In genomic region chr7:151104411-151105235, GRCh38 we compare ENCODE assay signal across 1 cellular context.
TF ChIP-seq lines count a peak whose summit lies in the region.

No MANE protein-coding gene starts in this region.

TF ChIP-seq in HepG2, 621 proteins besides CTCF, POLR2A, EP300 and RAD21:
- no peak for TF ChIP-seq POLR2AphosphoS5 (IDR thresholded peaks at IDR 0.05; ENCODE audit: low read depth, low read length)
- TF ChIP-seq NFIB (CRISPR knock-in tag; IDR thresholded peaks at IDR 0.05; ENCODE audit: borderline replicate concordance): no peak
- TF ChIP-seq RFX1 (IDR thresholded peaks at IDR 0.05): no peak
- TF ChIP-seq ZNF275 (CRISPR knock-in tag; IDR thresholded peaks at IDR 0.05; ENCODE audit: borderline replicate concordance): no peak
- no peak for TF ChIP-seq THAP7 (CRISPR knock-in tag; IDR thresholded peaks at IDR 0.05)
- TF ChIP-seq ZNF772 (CRISPR knock-in tag; IDR thresholded peaks at IDR 0.05): no peak
- TF ChIP-seq MYPOP (CRISPR knock-in tag; IDR thresholded peaks at IDR 0.05): no peak
